ENCODE assay signal across 2 cellular contexts in genomic region chr17:50863931-50864330, GRCh38.
TF ChIP-seq lines count a peak whose summit lies in the region.

No MANE protein-coding gene starts in this region.

TF ChIP-seq in GM23338, 12 proteins besides CTCF, POLR2A, EP300 and RAD21 (continued from another document):
- TF ChIP-seq ZNF462 (CRISPR knock-in tag; IDR thresholded peaks at IDR 0.05) (no peak), STAT1 (IDR thresholded peaks at IDR 0.05; ENCODE audit: unreplicated experiment) (no peak), ZNF114 (CRISPR knock-in tag; IDR thresholded peaks at IDR 0.05) (no peak), REST (IDR thresholded peaks at IDR 0.05; ENCODE audit: unreplicated experiment) (no peak), ZNF331 (CRISPR knock-in tag; IDR thresholded peaks at IDR 0.05; ENCODE audit: low read depth) (no peak), POLR2AphosphoS5 (IDR thresholded peaks at IDR 0.05; ENCODE audit: low read depth) (no peak), JUNB (IDR thresholded peaks at IDR 0.05; ENCODE audit: unreplicated experiment) (no peak), CREB1 (CRISPR knock-in tag; IDR thresholded peaks at IDR 0.05; ENCODE audit: low read depth) (no peak)
TF ChIP-seq in GM23338: peak in this region for 0.

TF ChIP-seq in WTC11, 78 proteins besides CTCF, POLR2A, EP300 and RAD21 (continued from another document):
- TF ChIP-seq, protein P1, sequence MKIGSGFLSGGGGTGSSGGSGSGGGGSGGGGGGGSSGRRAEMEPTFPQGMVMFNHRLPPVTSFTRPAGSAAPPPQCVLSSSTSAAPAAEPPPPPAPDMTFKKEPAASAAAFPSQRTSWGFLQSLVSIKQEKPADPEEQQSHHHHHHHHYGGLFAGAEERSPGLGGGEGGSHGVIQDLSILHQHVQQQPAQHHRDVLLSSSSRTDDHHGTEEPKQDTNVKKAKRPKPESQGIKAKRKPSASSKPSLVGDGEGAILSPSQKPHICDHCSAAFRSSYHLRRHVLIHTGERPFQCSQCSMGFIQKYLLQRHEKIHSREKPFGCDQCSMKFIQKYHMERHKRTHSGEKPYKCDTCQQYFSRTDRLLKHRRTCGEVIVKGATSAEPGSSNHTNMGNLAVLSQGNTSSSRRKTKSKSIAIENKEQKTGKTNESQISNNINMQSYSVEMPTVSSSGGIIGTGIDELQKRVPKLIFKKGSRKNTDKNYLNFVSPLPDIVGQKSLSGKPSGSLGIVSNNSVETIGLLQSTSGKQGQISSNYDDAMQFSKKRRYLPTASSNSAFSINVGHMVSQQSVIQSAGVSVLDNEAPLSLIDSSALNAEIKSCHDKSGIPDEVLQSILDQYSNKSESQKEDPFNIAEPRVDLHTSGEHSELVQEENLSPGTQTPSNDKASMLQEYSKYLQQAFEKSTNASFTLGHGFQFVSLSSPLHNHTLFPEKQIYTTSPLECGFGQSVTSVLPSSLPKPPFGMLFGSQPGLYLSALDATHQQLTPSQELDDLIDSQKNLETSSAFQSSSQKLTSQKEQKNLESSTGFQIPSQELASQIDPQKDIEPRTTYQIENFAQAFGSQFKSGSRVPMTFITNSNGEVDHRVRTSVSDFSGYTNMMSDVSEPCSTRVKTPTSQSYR (CRISPR knock-in tag; IDR thresholded peaks at IDR 0.05), result no peak
- TF ChIP-seq NFE2L1 (CRISPR knock-in tag; IDR thresholded peaks at IDR 0.05) (no peak), TEAD1 (CRISPR knock-in tag; IDR thresholded peaks at IDR 0.05) (no peak), ESRRA (CRISPR knock-in tag; IDR thresholded peaks at IDR 0.05; ENCODE audit: borderline replicate concordance) (no peak), MYBL2 (CRISPR knock-in tag; IDR thresholded peaks at IDR 0.05) (no peak), E2F5 (CRISPR knock-in tag; IDR thresholded peaks at IDR 0.05) (no peak), PRRX2 (CRISPR knock-in tag; IDR thresholded peaks at IDR 0.05) (no peak), GRHL2 (CRISPR knock-in tag; IDR thresholded peaks at IDR 0.05; ENCODE audit: insufficient replicate concordance, severe bottlenecking) (no peak), MAX (CRISPR knock-in tag; IDR thresholded peaks at IDR 0.05) (no peak)
- TF ChIP-seq, protein P2, sequence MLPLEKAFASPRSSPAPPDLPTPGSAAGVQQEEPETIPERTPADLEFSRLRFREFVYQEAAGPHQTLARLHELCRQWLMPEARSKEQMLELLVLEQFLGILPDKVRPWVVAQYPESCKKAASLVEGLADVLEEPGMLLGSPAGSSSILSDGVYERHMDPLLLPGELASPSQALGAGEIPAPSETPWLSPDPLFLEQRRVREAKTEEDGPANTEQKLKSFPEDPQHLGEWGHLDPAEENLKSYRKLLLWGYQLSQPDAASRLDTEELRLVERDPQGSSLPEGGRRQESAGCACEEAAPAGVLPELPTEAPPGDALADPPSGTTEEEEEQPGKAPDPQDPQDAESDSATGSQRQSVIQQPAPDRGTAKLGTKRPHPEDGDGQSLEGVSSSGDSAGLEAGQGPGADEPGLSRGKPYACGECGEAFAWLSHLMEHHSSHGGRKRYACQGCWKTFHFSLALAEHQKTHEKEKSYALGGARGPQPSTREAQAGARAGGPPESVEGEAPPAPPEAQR (CRISPR knock-in tag; IDR thresholded peaks at IDR 0.05), result no peak
